Comparison of ENCODE assay signal across 34 cellular contexts in genomic region chrX:58044130-58044529, GRCh38.
"Had no signal": no experiment of that assay in that cellular context is flagged by ENCODE, and none has a peak within 500 bp of the region (broad histone marks: within the 10 kb centered on the region; RNA-seq: fewer than 3 reads in every experiment).

No MANE protein-coding gene starts in this region.

- H3K4me3 ChIP-seq: MG63 had no signal

- H3K36me3 ChIP-seq: MG63 had no signal

- DNase-seq: Karpas-422, Kasumi-1, MG63, MM.1S, MV-4-11, NCI-H1048, NCI-H1092, NCI-H1092 treated with DMSO at 0.1 percent for 48 hours, NCI-H1105, NCI-H1105 treated with DMSO at 0.1 percent for 48 hours, NCI-H1417, NCI-H1417 treated with DMSO at 0.1 percent for 48 hours, NCI-H1436, NCI-H1436 treated with DMSO at 0.1 percent for 48 hours, NCI-H146, NCI-H1694, NCI-H1694 treated with DMSO at 0.1 percent for 48 hours, NCI-H187, NCI-H187 treated with DMSO at 0.1 percent for 48 hours, NCI-H1930, NCI-H2029, NCI-H2029 treated with DMSO at 0.1 percent for 48 hours, NCI-H2081, NCI-H2081 treated with DMSO at 0.1 percent for 48 hours, NCI-H2107, NCI-H2171, NCI-H2171 treated with DMSO at 0.1 percent for 48 hours, NCI-H2227 treated with DMSO at 0.1 percent for 48 hours, NCI-H226, NCI-H345, NCI-H446, NCI-H446 treated with DMSO at 0.1 percent for 48 hours, NCI-H510A, NCI-H510A treated with DMSO at 0.1 percent for 48 hours had no signal

- H3K27me3 ChIP-seq: MG63 had no signal

- H3K9me3 ChIP-seq: MG63 had no signal
